ENCODE assay signal across 1 cellular context in the genomic region with DNA sequence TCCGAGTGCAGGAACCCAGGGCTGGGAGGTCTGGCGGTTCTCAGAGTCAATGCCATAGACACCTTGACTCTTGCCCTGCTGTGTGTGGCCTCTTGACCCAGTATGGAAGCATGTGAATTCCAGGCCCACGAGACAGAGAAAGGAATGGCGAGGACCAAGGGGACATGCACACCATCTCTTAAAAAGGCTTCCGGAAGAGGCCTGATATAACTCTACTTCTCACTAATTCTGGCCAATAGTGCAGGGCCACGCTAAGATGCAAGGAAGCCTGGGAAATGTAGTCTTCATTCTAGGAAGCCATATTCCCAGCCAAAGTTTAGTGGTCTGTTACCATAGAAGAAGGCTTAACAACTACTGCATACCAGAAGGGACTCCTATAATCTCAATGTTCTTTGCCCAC.
TF ChIP-seq lines count a peak whose summit lies in the region.

No MANE protein-coding gene starts in this region.

TF ChIP-seq in HepG2, 621 proteins besides CTCF, POLR2A, EP300 and RAD21 (continued from another document):
- TF ChIP-seq, protein P1, sequence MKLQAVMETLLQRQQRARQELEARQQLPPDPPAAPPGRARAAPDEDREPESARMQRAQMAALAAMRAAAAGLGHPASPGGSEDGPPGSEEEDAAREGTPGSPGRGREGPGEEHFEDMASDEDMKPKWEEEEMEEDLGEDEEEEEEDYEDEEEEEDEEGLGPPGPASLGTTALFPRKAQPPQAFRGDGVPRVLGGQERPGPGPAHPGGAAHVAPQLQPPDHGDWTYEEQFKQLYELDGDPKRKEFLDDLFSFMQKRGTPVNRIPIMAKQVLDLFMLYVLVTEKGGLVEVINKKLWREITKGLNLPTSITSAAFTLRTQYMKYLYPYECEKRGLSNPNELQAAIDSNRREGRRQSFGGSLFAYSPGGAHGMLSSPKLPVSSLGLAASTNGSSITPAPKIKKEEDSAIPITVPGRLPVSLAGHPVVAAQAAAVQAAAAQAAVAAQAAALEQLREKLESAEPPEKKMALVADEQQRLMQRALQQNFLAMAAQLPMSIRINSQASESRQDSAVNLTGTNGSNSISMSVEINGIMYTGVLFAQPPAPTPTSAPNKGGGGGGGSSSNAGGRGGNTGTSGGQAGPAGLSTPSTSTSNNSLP (IDR thresholded peaks at IDR 0.05; ENCODE audit: low read depth, low read length), result no peak
- TF ChIP-seq HHEX (CRISPR knock-in tag; IDR thresholded peaks at IDR 0.05) (no peak), ZNF143 (CRISPR knock-in tag; IDR thresholded peaks at IDR 0.05) (peak; percentile 80)
